8 cellular contexts compared by ENCODE assay signal in the genomic region with DNA sequence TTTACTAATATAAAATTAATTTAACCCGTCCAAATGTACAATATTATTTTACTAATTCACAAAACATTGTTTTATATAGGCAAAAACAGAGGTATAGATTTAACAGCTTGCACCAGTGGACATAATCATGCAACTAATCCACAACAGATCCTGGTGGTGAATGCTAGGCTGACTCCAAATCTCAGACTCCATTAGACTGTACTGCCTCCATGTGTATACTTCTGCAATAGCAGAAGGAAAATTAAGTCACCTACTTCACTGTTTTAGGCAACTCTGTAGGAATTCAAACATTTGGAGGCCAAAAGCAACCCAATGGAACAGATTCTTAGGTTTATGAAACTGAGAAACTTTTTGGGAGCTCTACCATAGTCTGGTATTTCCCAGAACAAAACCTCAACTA. TPM values are rescaled to one million over a fixed set of nuclear protein-coding genes. Genes with fewer than 3 reads are reported as not detected.
DNase-seq lines count a peak whose midpoint lies in the region; ATAC-seq and TF ChIP-seq lines count a peak whose summit lies in the region.

No MANE protein-coding gene starts in this region.

- H2AFZ ChIP-seq in DND-41 (ENCODE audit: low read depth, low read length) (no peak overlapping the region), KMS-11 (ENCODE audit: low read depth) (no peak overlapping the region)

- TF ChIP-seq CTCF in DND-41 (IDR thresholded peaks at IDR 0.05; ENCODE audit: borderline replicate concordance, extremely low read depth, low read length, poor library complexity, severe bottlenecking) (peak; percentile 35), KMS-11 (conservative IDR thresholded peaks at IDR 0.05; ENCODE audit: low read depth, low read length) (peak; percentile 42; the same call in 1 of the 2 replicates)

- CTCF ChIA-PET in activated CD8-positive, alpha-beta T cell treated with anti-CD3 and anti-CD28 coated beads, Interleukin-2, amount 10 ng/mL, durations not matched to agents 7 days and 5 days (lab: Charles Lee), result interaction anchor here (0.9 to 1.9 kb wide), 4 partner anchors 19 to 157 kb away, joined by 3 to 9 read pairs (median 3); a partner anchor contains a TSS

- H4K20me1 ChIP-seq in DND-41 (ENCODE audit: insufficient read depth, low read length) (no peaks in the 10 kb centered on the region), KMS-11 (ENCODE audit: insufficient read depth) (no peaks in the 10 kb centered on the region)

- H3K27me3 ChIP-seq in DND-41 (ENCODE audit: insufficient read depth, low read length, poor library complexity) (no peaks in the 10 kb centered on the region), KMS-11 (ENCODE audit: insufficient read depth, low read depth) (no peaks in the 10 kb centered on the region)

- H3K36me3 Mint-ChIP-seq in activated CD8-positive, alpha-beta T cell treated with anti-CD3 and anti-CD28 coated beads, Interleukin-2, amount 10 ng/mL, durations not matched to agents 7 days and 5 days (ENCODE audit: low read depth), result no peaks in the 10 kb centered on the region

- no peak overlapping the region for H3K27ac Mint-ChIP-seq in activated CD8-positive, alpha-beta T cell treated with anti-CD3 and anti-CD28 coated beads, Interleukin-2, amount 10 ng/mL, durations not matched to agents 7 days and 5 days

- no peaks in the 10 kb centered on the region for H3K4me1 Mint-ChIP-seq in activated CD8-positive, alpha-beta T cell treated with anti-CD3 and anti-CD28 coated beads, Interleukin-2, amount 10 ng/mL, durations not matched to agents 7 days and 5 days (ENCODE audit: low read depth)

- no peak overlapping the region for H3K4me3 Mint-ChIP-seq in activated CD8-positive, alpha-beta T cell treated with anti-CD3 and anti-CD28 coated beads, Interleukin-2, amount 10 ng/mL, durations not matched to agents 7 days and 5 days

- H3K27ac ChIP-seq in DND-41 (ENCODE audit: low read length) (no peak overlapping the region), KMS-11 (no peak overlapping the region)

- ATAC-seq in DND-41 (ENCODE audit: insufficient read depth, low read depth), result 0 out of 3 replicates have a peak, but pooled peaks have one; percentile 52
- ATAC-seq in GM19372 (IDR thresholded peaks at IDR 0.05; ENCODE audit: low read depth, unreplicated experiment), result peak; percentile 70
- peak; percentile 49 for ATAC-seq in activated CD8-positive, alpha-beta T cell treated with anti-CD3 and anti-CD28 coated beads, Interleukin-2, amount 10 ng/mL, durations not matched to agents 7 days and 5 days

- H3K9me3 ChIP-seq in DND-41 (ENCODE audit: insufficient read depth, low read length, severe bottlenecking), result no peaks in the 10 kb centered on the region

- H3K9ac ChIP-seq in DND-41 (ENCODE audit: low read depth, low read length) (no peak overlapping the region), KMS-11 (no peak overlapping the region)

- POLR2A ChIA-PET in activated CD8-positive, alpha-beta T cell treated with anti-CD3 and anti-CD28 coated beads, Interleukin-2, amount 10 ng/mL, durations not matched to agents 7 days and 5 days (lab: Charles Lee), result no interaction called here

- H3K27me3 Mint-ChIP-seq in activated CD8-positive, alpha-beta T cell treated with anti-CD3 and anti-CD28 coated beads, Interleukin-2, amount 10 ng/mL, durations not matched to agents 7 days and 5 days (ENCODE audit: low read depth), result peaks cover 15% of the 10 kb centered on the region

- DNase-seq in DND-41 (no peak), left kidney (ENCODE audit: low read depth, low spot score) (peak; percentile 34), NCI-H128 (lab: John Stamatoyannopoulos, UW; ENCODE audit: unreplicated experiment) (no peak), HK-2 (ENCODE audit: unreplicated experiment) (no peak), T1000 (lab: John Stamatoyannopoulos, UW) (no peak)
- no peak for DNase-seq in activated CD8-positive, alpha-beta T cell treated with anti-CD3 and anti-CD28 coated beads, Interleukin-2, amount 10 ng/mL, durations not matched to agents 7 days and 5 days

- H3K9me3 Mint-ChIP-seq in activated CD8-positive, alpha-beta T cell treated with anti-CD3 and anti-CD28 coated beads, Interleukin-2, amount 10 ng/mL, durations not matched to agents 7 days and 5 days (ENCODE audit: insufficient read depth), result no peaks in the 10 kb centered on the region

- H3K4me3 ChIP-seq in DND-41 (ENCODE audit: low read depth in 1 of 2, low read length in 2 of 2) (no peak overlapping the region), KMS-11 (IDR thresholded peaks at IDR 0.05; ENCODE audit: insufficient read depth, low read depth, low read length) (no peak overlapping the region)

- no peaks in the 10 kb centered on the region for H3K79me2 ChIP-seq in DND-41 (ENCODE audit: insufficient read depth, low read length)
- no peaks in the 10 kb centered on the region for H3K79me2 ChIP-seq in KMS-11 (ENCODE audit: insufficient read depth, low read depth)

- H3K4me1 ChIP-seq in DND-41 (ENCODE audit: insufficient read depth, low read length) (no peaks in the 10 kb centered on the region), KMS-11 (ENCODE audit: low read depth, poor library complexity, severe bottlenecking) (no peaks in the 10 kb centered on the region)

- H3K4me2 ChIP-seq in DND-41 (ENCODE audit: insufficient read depth, low read length) (no peak overlapping the region), KMS-11 (no peak overlapping the region)

- H3K36me3 ChIP-seq in DND-41 (ENCODE audit: insufficient read depth, low read length) (no peaks in the 10 kb centered on the region), KMS-11 (ENCODE audit: insufficient read depth) (no peaks in the 10 kb centered on the region)

RNA-seq across cellular contexts. Expression of a gene that starts 30.0 kb away (rescaled TPM):
- total RNA-seq in activated CD8-positive, alpha-beta T cell treated with anti-CD3 and anti-CD28 coated beads, Interleukin-2, amount 10 ng/mL, durations not matched to agents 7 days and 5 days, result under 1 TPM in 1 of 2 experiments, not detected in 1; 0.18 TPM

RNA-seq across cellular contexts. Expression of a gene that starts 39.7 kb away (rescaled TPM):
- total RNA-seq in activated CD8-positive, alpha-beta T cell treated with anti-CD3 and anti-CD28 coated beads, Interleukin-2, amount 10 ng/mL, durations not matched to agents 7 days and 5 days, result 10 to 100 TPM in 1 of 2 experiments, 1 to 10 TPM in 1; 8.7 to 11.0 TPM
